Comparison of ENCODE assay signal across 8 cellular contexts in genomic region chr1:6727535-6727934, GRCh38. TPM values are rescaled to one million over a fixed set of nuclear protein-coding genes. Genes with fewer than 3 reads are reported as not detected.
DNase-seq lines count a peak whose midpoint lies in the region; ATAC-seq and TF ChIP-seq lines count a peak whose summit lies in the region.

No MANE protein-coding gene starts in this region.

- intact Hi-C loops in aorta (cut with DNase I): loop anchor here (5.0 to 10.0 kb wide), 4 partner anchors 55 to 917 kb away; partner anchors contain the start of gene CAMTA1 (in 1 of the 2)

- H3K4me1 ChIP-seq in NT2/D1 (ENCODE audit: insufficient read depth, insufficient read length): no peaks in the 10 kb centered on the region
- H3K4me1 ChIP-seq in osteoblast (ENCODE audit: insufficient read depth, low read length): peaks cover 11% of the 10 kb centered on the region
- H3K4me1 ChIP-seq in aorta (ENCODE audit: control insufficient read depth in 1 of 2, insufficient read depth in 2 of 2, low read length in 2 of 2): no peaks in the 10 kb centered on the region

- DNase-seq in AML-193 (lab: John Stamatoyannopoulos, UW): peak; percentile 67 to 73
- peak; percentile 69 for DNase-seq in H7
- DNase-seq in NT2/D1 (ENCODE audit: low read depth, low spot score): peak; percentile 35
- DNase-seq in activated T-cell treated with anti-CD3 and anti-CD28 coated beads for 24 hours (ENCODE audit: low read depth): peak; percentile 36
- DNase-seq in fibroblast of pulmonary artery (ENCODE audit: low read depth): peak; percentile 71
- peak; percentile 80 for DNase-seq in osteoblast (ENCODE audit: insufficient read length, low spot score, missing footprints)
- peak; percentile 66 to 87 for DNase-seq in aorta

- H3K36me3 ChIP-seq in H7 (replicated peaks; ENCODE audit: control insufficient read depth, insufficient read depth, low read length): no peaks in the 10 kb centered on the region
- H3K36me3 ChIP-seq in NT2/D1 (ENCODE audit: insufficient read depth, insufficient read length, low read length): no peaks in the 10 kb centered on the region
- no peaks in the 10 kb centered on the region for H3K36me3 ChIP-seq in osteoblast (ENCODE audit: insufficient read depth, low read length)
- no peaks in the 10 kb centered on the region for H3K36me3 ChIP-seq in aorta (ENCODE audit: control insufficient read depth in 1 of 2, insufficient read depth in 2 of 2, low read length in 1 of 2)

- no peak overlapping the region for H2AFZ ChIP-seq in osteoblast (ENCODE audit: low read length)

- H3K27ac ChIP-seq in osteoblast (ENCODE audit: low read depth, low read length) (no peak overlapping the region), aorta (ENCODE audit: low read depth in 1 of 2, low read length in 2 of 2) (no peak overlapping the region)

- H3K4me2 ChIP-seq in osteoblast (ENCODE audit: insufficient read depth, low read length): peak overlapping the region; percentile 31

- H3K79me2 ChIP-seq in osteoblast (ENCODE audit: insufficient read depth, low read length): no peaks in the 10 kb centered on the region

- TF ChIP-seq CTCF in fibroblast of pulmonary artery (IDR thresholded peaks at IDR 0.05; ENCODE audit: low read length, missing control alignments) (peak; percentile 90), osteoblast (IDR thresholded peaks at IDR 0.05; ENCODE audit: extremely low read depth, low read depth, low read length) (peak; percentile 95)

- H3K9me3 ChIP-seq in NT2/D1 (ENCODE audit: insufficient read depth, low read length) (no peaks in the 10 kb centered on the region), osteoblast (ENCODE audit: low read depth, low read length) (no peaks in the 10 kb centered on the region), aorta (ENCODE audit: control insufficient read depth, low read length) (no peaks in the 10 kb centered on the region)

- no peak overlapping the region for H3K4me3 ChIP-seq in H7 (ENCODE audit: insufficient read depth, low read depth, low read length)
- no peak overlapping the region for H3K4me3 ChIP-seq in NT2/D1 (ENCODE audit: insufficient read length, low read depth)
- no peak overlapping the region for H3K4me3 ChIP-seq in fibroblast of pulmonary artery (replicated peaks; ENCODE audit: low read depth, low read length)
- no peak overlapping the region for H3K4me3 ChIP-seq in osteoblast (ENCODE audit: insufficient read depth, low read length)
- no peak overlapping the region for H3K4me3 ChIP-seq in aorta (ENCODE audit: low read length in 2 of 2)

- 10 to 12% methylated on average over 6 of the region's 6 CpGs for WGBS in aorta, 2 donors

- no peak for ATAC-seq in aorta (ENCODE audit: low FRiP score)
- ATAC-seq in GM19452 (IDR thresholded peaks at IDR 0.05; ENCODE audit: unreplicated experiment): no peak

- no peaks in the 10 kb centered on the region for H4K20me1 ChIP-seq in osteoblast (ENCODE audit: insufficient read depth, low read length)

- H3K27me3 ChIP-seq in H7 (ENCODE audit: control insufficient read depth, insufficient read depth, low read length) (no peaks in the 10 kb centered on the region), NT2/D1 (ENCODE audit: insufficient read depth, insufficient read length) (no peaks in the 10 kb centered on the region), osteoblast (ENCODE audit: insufficient read depth, low read length) (peaks cover 5% of the 10 kb centered on the region), aorta (ENCODE audit: control insufficient read depth in 1 of 2, insufficient read depth in 2 of 2, low read length in 1 of 2) (no peaks in the 10 kb centered on the region)

- H3K9ac ChIP-seq in NT2/D1 (ENCODE audit: insufficient read length, low read depth): no peak overlapping the region

RNA-seq across cellular contexts. Expression of gene DNAJC11, which starts 25.9 kb away (rescaled TPM):
- total RNA-seq in H7 (2014; rRNA removed; shearing (Covaris generic)): 75.8 and 79.9 TPM in 2 replicates
- total RNA-seq in osteoblast (26.8 and 29.5 TPM in 2 replicates), aorta (10 to 100 TPM; 30.0 to 31.5 TPM)
- polyA plus RNA-seq in aorta: 10 to 100 TPM; 15.5 to 24.3 TPM

RNA-seq across cellular contexts. Expression of gene CAMTA1, which starts 57.7 kb away (rescaled TPM):
- 98.8 and 102 TPM in 2 replicates for total RNA-seq in H7 (2014; rRNA removed; shearing (Covaris generic))
- total RNA-seq in osteoblast (38.0 and 47.4 TPM in 2 replicates), aorta (100 to 1,000 TPM in 1 of 2 donors, 10 to 100 TPM in 1; 78.7 to 105 TPM)
- 100 to 1,000 TPM; 241 to 438 TPM for polyA plus RNA-seq in aorta
